20 cellular contexts compared by ENCODE assay signal in the genomic region with DNA sequence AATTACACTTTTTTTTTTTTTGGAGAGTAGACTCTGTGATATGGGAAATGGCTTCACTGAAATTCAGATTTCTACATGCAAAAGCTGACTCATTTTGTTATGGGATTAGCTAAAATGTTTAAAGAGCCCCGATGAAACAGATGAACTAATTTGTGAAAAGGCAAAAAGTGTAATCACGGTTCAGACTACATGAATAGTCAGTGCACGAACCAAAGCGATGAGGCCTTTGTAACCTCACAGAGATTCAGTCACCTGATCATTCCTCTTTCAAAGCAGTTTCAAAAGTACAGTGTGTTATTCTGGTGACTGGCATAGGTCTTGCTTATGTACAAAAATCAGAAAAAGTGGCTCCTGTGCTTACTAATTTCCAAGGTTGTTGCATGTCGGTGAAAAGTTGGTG.
"Had no signal": no experiment of that assay in that cellular context is flagged by ENCODE, and none has a peak within 500 bp of the region (broad histone marks: within the 10 kb centered on the region; RNA-seq: fewer than 3 reads in every experiment).

No MANE protein-coding gene starts in this region.

- H3K9me3 ChIP-seq: colonic mucosa, right atrium auricular region, sigmoid colon, stomach, thoracic aorta had no signal

- H3K36me3 Mint-ChIP-seq: natural killer cell had no signal

- H3K27ac Mint-ChIP-seq: natural killer cell had no signal

- DNase-seq: colonic mucosa; effector CD4-positive, alpha-beta T cell; endodermal cell; erythroblast; foreskin keratinocyte; left colon; natural killer cell; posterior cingulate gyrus; sigmoid colon; stimulated activated CD4-positive, alpha-beta T cell treated with anti-CD3 and anti-CD28 coated beads, Interleukin-2, amount 100 ng/mL, for 24 hours; stimulated activated CD4-positive, alpha-beta T cell treated with anti-CD3 and anti-CD28 coated beads, Interleukin-4, amount 100 ng/mL, for 4 hours; stimulated activated naive CD4-positive, alpha-beta T cell; stomach; substantia nigra; trophoblast cell had no signal

- H3K4me3 ChIP-seq: colonic mucosa, right atrium auricular region, sigmoid colon, skin epidermis, stomach, thoracic aorta had no signal

- H3K4me1 ChIP-seq: foreskin keratinocyte had no signal

- H3K27ac ChIP-seq: colonic mucosa, foreskin keratinocyte, right atrium auricular region, sigmoid colon, stomach, thoracic aorta had no signal

- ATAC-seq: foreskin keratinocyte, left colon, natural killer cell had no signal

- FAIRE-seq: endothelial cell of umbilical vein had no signal

- H3K4me3 Mint-ChIP-seq: endodermal cell, natural killer cell, neural crest cell had no signal

- H3K36me3 ChIP-seq: colonic mucosa, right atrium auricular region, sigmoid colon, stomach, thoracic aorta had no signal

- H3K9me3 Mint-ChIP-seq: endodermal cell, natural killer cell had no signal

- H3K27me3 ChIP-seq: colonic mucosa, right atrium auricular region, sigmoid colon had no signal
